In genomic region chr11:405323-405975, GRCh38 we compare ENCODE assay signal across 1 cellular context.
TF ChIP-seq lines count a peak whose summit lies in the region.

No MANE protein-coding gene starts in this region.

TF ChIP-seq in GM23338, 12 proteins besides CTCF, POLR2A, EP300 and RAD21 (continued from another document):
- no peak for TF ChIP-seq ZNF462 (CRISPR knock-in tag; IDR thresholded peaks at IDR 0.05)
- TF ChIP-seq CREB1 (CRISPR knock-in tag; IDR thresholded peaks at IDR 0.05; ENCODE audit: low read depth) = no peak
